ENCODE assay signal across 8 cellular contexts in the genomic region with DNA sequence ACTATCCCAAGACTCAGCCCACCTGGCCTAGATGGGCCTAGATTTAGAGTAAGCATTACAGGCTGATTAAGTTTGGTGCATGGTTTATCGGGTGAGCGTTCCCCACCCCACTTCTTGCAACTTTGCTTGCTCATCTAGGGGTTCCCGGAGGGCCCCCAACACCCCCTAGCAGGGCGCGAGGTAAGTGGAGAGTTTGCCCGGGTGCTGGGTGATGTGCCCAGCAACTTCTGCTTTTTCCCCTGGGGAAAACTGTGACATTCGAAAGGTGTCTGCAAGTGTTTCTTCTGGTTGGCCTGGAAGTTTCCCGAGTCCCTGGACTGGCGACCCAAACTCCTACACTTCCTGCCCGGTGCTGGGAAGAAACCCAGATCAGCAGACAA. TPM values are rescaled to one million over a fixed set of nuclear protein-coding genes. Genes with fewer than 3 reads are reported as not detected.
DNase-seq lines count a peak whose midpoint lies in the region; ATAC-seq, FAIRE-seq and TF ChIP-seq lines count a peak whose summit lies in the region.

No MANE protein-coding gene starts in this region.

- H2AFZ ChIP-seq in Karpas-422 (ENCODE audit: low read length) (no peak overlapping the region), H1 (ENCODE audit: low read length) (no peak overlapping the region), neuronal stem cell (ENCODE audit: low read length) (no peak overlapping the region)

- no peak overlapping the region; the same call in 1 of the 2 replicates for H2BK5ac ChIP-seq in H1 (ENCODE audit: low read depth, low read length)
- no peak overlapping the region for H2BK5ac ChIP-seq in neuronal stem cell (ENCODE audit: low read length)

- H4K5ac ChIP-seq in H1 (ENCODE audit: insufficient read length, low read depth, low read length) = peak overlapping the region; percentile 41

- POLR2A ChIA-PET in CD4-positive, alpha-beta memory T cell (lab: Charles Lee; ENCODE audit: partially characterized antibody) = interaction anchor here (0.7 to 4.7 kb wide), 3 partner anchors 33 to 461 kb away, joined by 3 to 57 read pairs (median 3); partner anchors contain the start of gene SKIDA1
- POLR2A ChIA-PET in H1 (lab: Charles Lee; ENCODE audit: partially characterized antibody) = interaction anchor here (0.6 to 12.9 kb wide), 11 partner anchors 12 to 481 kb away, joined by 3 to 322 read pairs (median 4); partner anchors contain the start of gene SKIDA1

- H3K36me3 Mint-ChIP-seq in CD4-positive, alpha-beta memory T cell = no peaks in the 10 kb centered on the region

- H3K9me3 ChIP-seq in CD4-positive, alpha-beta memory T cell (ENCODE audit: control insufficient read depth in 1 of 2, low read length in 2 of 2) = no peaks in the 10 kb centered on the region
- H3K9me3 ChIP-seq in Karpas-422 (ENCODE audit: low read length) = no peaks in the 10 kb centered on the region
- H3K9me3 ChIP-seq in H1 (ENCODE audit: insufficient read depth in 2 of 2, low read depth in 1 of 2, low read length in 1 of 2) = no peaks in the 10 kb centered on the region
- no peaks in the 10 kb centered on the region for H3K9me3 ChIP-seq in neuronal stem cell (replicated peaks in 1 of 2; ENCODE audit: control insufficient read depth in 2 of 2, insufficient read depth in 1 of 2, low read depth in 1 of 2, low read length in 2 of 2)

- H4K91ac ChIP-seq in H1 (replicated peaks; ENCODE audit: insufficient read length, low read length) (peak overlapping the region; percentile 35), neuronal stem cell (ENCODE audit: low read depth, low read length, poor library complexity) (no peak overlapping the region)

- no peaks in the 10 kb centered on the region for H3K9me2 ChIP-seq in Karpas-422 (replicated peaks; ENCODE audit: insufficient read depth, low read length)

- H3K4me3 Mint-ChIP-seq in CD4-positive, alpha-beta memory T cell = peak overlapping the region; percentile 78 to 89 (median 82)

- no peak for TF ChIP-seq CTCF in H1 (IDR thresholded peaks at IDR 0.05; ENCODE audit: control extremely low read depth in 1 of 3, insufficient read depth in 1 of 3, low read depth in 1 of 3, low read length in 3 of 3)

- FAIRE-seq in H1 (lab: Jason Lieb, UNC) = no peak

- H2BK20ac ChIP-seq in H1 (ENCODE audit: low read length) = no peak overlapping the region

- no peak overlapping the region for H3K27ac ChIP-seq in CD4-positive, alpha-beta memory T cell (ENCODE audit: low read depth, low read length)
- H3K27ac ChIP-seq in Karpas-422 (ENCODE audit: low read length) (no peak overlapping the region), H1 (ENCODE audit: low read depth, low read length) (no peak overlapping the region), neuronal stem cell (replicated peaks; ENCODE audit: low read length) (no peak overlapping the region)

- peaks cover 0 to 3% (median 0%) of the 10 kb centered on the region in 8 donors for H3K9me3 Mint-ChIP-seq in CD4-positive, alpha-beta memory T cell

- ATAC-seq in GM21786 (IDR thresholded peaks at IDR 0.05; ENCODE audit: unreplicated experiment) = no peak

- no peak overlapping the region for H3K14ac ChIP-seq in H1 (ENCODE audit: insufficient read length)
- H3K14ac ChIP-seq in neuronal stem cell (ENCODE audit: low read length) = peak overlapping the region; percentile 60

- no peak for DNase-seq in CD4-positive, alpha-beta memory T cell
- DNase-seq in Karpas-422 (no peak), H1 (ENCODE audit: low read depth in 1 of 2, low spot score in 2 of 2) (no peak), neuronal stem cell (ENCODE audit: low spot score) (no peak), AML-193 (lab: John Stamatoyannopoulos, UW) (no peak)
- no peak for DNase-seq in activated CD4-positive, CD25-positive, alpha-beta regulatory T cell (lab: John Stamatoyannopoulos, UW)
- DNase-seq in stimulated activated CD4-positive, alpha-beta T cell treated with anti-CD3 and anti-CD28 coated beads, Interleukin-4, amount 100 ng/mL, for 24 hours = no peak

- no peak overlapping the region for H2BK120ac ChIP-seq in H1 (replicated peaks; ENCODE audit: low read depth, low read length)
- H2BK120ac ChIP-seq in neuronal stem cell (ENCODE audit: low read depth, low read length) = peak overlapping the region; percentile 74

- no peaks in the 10 kb centered on the region for H3K79me2 ChIP-seq in Karpas-422 (ENCODE audit: low read length)
- peaks cover 0 to 31% of the 10 kb centered on the region in 2 experiments; a peak in 2 of 4 replicates for H3K79me2 ChIP-seq in H1 (ENCODE audit: control insufficient read depth in 1 of 2, insufficient read depth in 2 of 2, low read length in 2 of 2)

- intact Hi-C loops in CD4-positive, alpha-beta memory T cell (cut with micrococcal nuclease) = loop anchor here (2.0 to 10.0 kb wide), 3 partner anchors 499 to 1601 kb away; partner anchors contain the start of gene MSRB2

- H3K36me3 ChIP-seq in CD4-positive, alpha-beta memory T cell (ENCODE audit: insufficient read depth, low read length) = no peaks in the 10 kb centered on the region
- H3K36me3 ChIP-seq in Karpas-422 (ENCODE audit: insufficient read depth, low read length) (no peaks in the 10 kb centered on the region), H1 (ENCODE audit: control insufficient read depth in 2 of 4, insufficient read depth in 4 of 4, low read length in 3 of 4) (no peaks in the 10 kb centered on the region), neuronal stem cell (replicated peaks in 1 of 2; ENCODE audit: control insufficient read depth in 2 of 2, insufficient read depth in 2 of 2, low read length in 2 of 2) (no peaks in the 10 kb centered on the region)

- peaks cover 37 to 47% of the 10 kb centered on the region in 2 donors for H3K27me3 Mint-ChIP-seq in CD4-positive, alpha-beta memory T cell

- TF ChIP-seq RAD21 in H1 (IDR thresholded peaks at IDR 0.05 in 1 of 2, conservative IDR thresholded peaks at IDR 0.05 in 1 of 2; ENCODE audit: low read depth in 2 of 2, low read length in 2 of 2) = no peak

- H3K56ac ChIP-seq in H1 (replicated peaks; ENCODE audit: insufficient read length, low read depth, low read length) = no peak overlapping the region

- H3K4me2 ChIP-seq in Karpas-422 (ENCODE audit: low read depth, low read length, poor library complexity, severe bottlenecking) = peak overlapping the region; percentile 75
- peak overlapping the region; percentile 90 to 92 for H3K4me2 ChIP-seq in H1 (ENCODE audit: insufficient read depth in 1 of 2, low read depth in 2 of 2, low read length in 2 of 2)
- peak overlapping the region; percentile 96 for H3K4me2 ChIP-seq in neuronal stem cell (ENCODE audit: insufficient read depth, low read length, poor library complexity, severe bottlenecking)

- H3K9ac ChIP-seq in Karpas-422 (ENCODE audit: low read length) (no peak overlapping the region), H1 (replicated peaks in 1 of 4; ENCODE audit: extremely low read depth in 1 of 4, low read depth in 3 of 4, low read length in 3 of 4) (0 out of 7 replicates have a peak overlapping the region, but pooled peaks of 1 of the 4 experiments have one; percentile 45), neuronal stem cell (ENCODE audit: low read depth, low read length, poor library complexity) (no peak overlapping the region)

- peak overlapping the region in 3 of 7 donors; percentile 36 to 75 (median 41) for H3K27ac Mint-ChIP-seq in CD4-positive, alpha-beta memory T cell

- peaks cover 12 to 29% (median 17%) of the 10 kb centered on the region in 4 donors for H3K4me1 Mint-ChIP-seq in CD4-positive, alpha-beta memory T cell

- TF ChIP-seq EP300 in H1 (IDR thresholded peaks at IDR 0.05; ENCODE audit: borderline replicate concordance in 1 of 2, low read depth in 2 of 2, low read length in 2 of 2) = no peak

- no peaks in the 10 kb centered on the region for H4K20me1 ChIP-seq in Karpas-422 (ENCODE audit: insufficient read depth, low read depth, low read length)
- no peaks in the 10 kb centered on the region for H4K20me1 ChIP-seq in H1 (replicated peaks in 1 of 2; ENCODE audit: control insufficient read depth in 1 of 2, insufficient read depth in 2 of 2, low read length in 2 of 2)

- no peak overlapping the region for H3K23ac ChIP-seq in H1 (ENCODE audit: insufficient read length)
- peak overlapping the region; percentile 9 for H3K23ac ChIP-seq in neuronal stem cell (ENCODE audit: low read depth, low read length, poor library complexity)

- peaks cover 28% of the 10 kb centered on the region for H3K4me1 ChIP-seq in CD4-positive, alpha-beta memory T cell (ENCODE audit: insufficient read depth, low read length)
- H3K4me1 ChIP-seq in Karpas-422 (ENCODE audit: low read length) = peaks cover 24% of the 10 kb centered on the region
- peaks cover 0 to 14% (median 5%) of the 10 kb centered on the region in 4 experiments; a peak in 6 of 7 replicates for H3K4me1 ChIP-seq in H1 (replicated peaks in 1 of 4; ENCODE audit: control insufficient read depth in 3 of 4, insufficient read depth in 4 of 4, low read length in 3 of 4)
- peaks cover 4 to 19% of the 10 kb centered on the region in 2 donors for H3K4me1 ChIP-seq in neuronal stem cell (ENCODE audit: control insufficient read depth in 2 of 2, insufficient read depth in 1 of 2, low read depth in 1 of 2, low read length in 2 of 2)

- CTCF ChIA-PET in CD4-positive, alpha-beta memory T cell (lab: Charles Lee; ENCODE audit: partially characterized antibody) = interaction anchor here (0.7 to 1.7 kb wide), 3 partner anchors 231 to 500 kb away, joined by 3 to 5 read pairs (median 4); no protein-coding TSS in a partner anchor
- CTCF ChIA-PET in H1 (lab: Charles Lee; ENCODE audit: partially characterized antibody) = interaction anchor here (0.6 to 4.9 kb wide), 19 partner anchors 11 to 416 kb away, joined by 3 to 39 read pairs (median 4); no protein-coding TSS in a partner anchor

- H2BK12ac ChIP-seq in H1 (ENCODE audit: low read depth, low read length) (peak overlapping the region; percentile 82; the same call in 1 of the 2 replicates), neuronal stem cell (ENCODE audit: low read length) (peak overlapping the region; percentile 59)

- H2AK5ac ChIP-seq in H1 (ENCODE audit: low read depth, low read length) = no peak overlapping the region
- H2AK5ac ChIP-seq in neuronal stem cell (ENCODE audit: low read depth, low read length) = peak overlapping the region; percentile 67

- H2BK15ac ChIP-seq in H1 (ENCODE audit: low read length) (no peak overlapping the region; the same call in 1 of the 2 replicates), neuronal stem cell (ENCODE audit: low read length) (peak overlapping the region; percentile 23)

- no peak for TF ChIP-seq POLR2A in H1 (IDR thresholded peaks at IDR 0.05; ENCODE audit: control extremely low read depth in 1 of 2, low read depth in 2 of 2, low read length in 2 of 2)

- H4K8ac ChIP-seq in H1 (ENCODE audit: extremely low read depth, insufficient read depth, low read length) (peak overlapping the region; percentile 90), neuronal stem cell (ENCODE audit: low read depth, low read length) (no peak overlapping the region)

- H3K23me2 ChIP-seq in H1 (ENCODE audit: low read depth, low read length) = peaks cover 24% of the 10 kb centered on the region; the same call in 1 of the 2 replicates

- H3K79me1 ChIP-seq in H1 (ENCODE audit: low read depth, low read length) (no peaks in the 10 kb centered on the region), neuronal stem cell (ENCODE audit: low read depth, low read length) (peaks cover 9% of the 10 kb centered on the region)

- 80% methylated on average over 10 of the region's 10 CpGs; no CpG with 5 or more reads in 1 of the 2 experiments for WGBS in H1 (ENCODE audit: extremely low coverage in 1 of 2, insufficient coverage in 1 of 2, insufficient read length in 1 of 2, insufficient replicate concordance in 2 of 2, low coverage in 1 of 2, low lambda C conversion rate in 2 of 2, missing lambda C conversion rate in 1 of 2), 2 experiments
- WGBS in neuronal stem cell (ENCODE audit: extremely low coverage in 2 of 2, insufficient read length in 2 of 2, insufficient replicate concordance in 1 of 2), 2 donors = no CpG with 5 or more reads among the region's 10 CpGs

- peak overlapping the region; percentile 7 for H3K4ac ChIP-seq in H1 (replicated peaks; ENCODE audit: insufficient read length, low read depth, low read length)
- peak overlapping the region; percentile 4 for H3K4ac ChIP-seq in neuronal stem cell (ENCODE audit: low read length)

- peaks cover 47% of the 10 kb centered on the region for H3K27me3 ChIP-seq in CD4-positive, alpha-beta memory T cell (ENCODE audit: insufficient read depth, low read length)
- no peaks in the 10 kb centered on the region for H3K27me3 ChIP-seq in Karpas-422 (ENCODE audit: low read length)
- H3K27me3 ChIP-seq in H1 (replicated peaks in 1 of 4; ENCODE audit: control insufficient read depth in 3 of 4, extremely low read depth in 1 of 4, insufficient read depth in 3 of 4, low read length in 3 of 4) = peaks cover 0 to 11% (median 6%) of the 10 kb centered on the region in 4 experiments; a peak in 4 of 7 replicates
- H3K27me3 ChIP-seq in neuronal stem cell (ENCODE audit: control insufficient read depth in 3 of 3, insufficient read depth in 3 of 3, low read depth in 1 of 3, low read length in 3 of 3) = no peaks in the 10 kb centered on the region

- H3K18ac ChIP-seq in H1 (ENCODE audit: extremely low read depth, low read length) = peak overlapping the region; percentile 97; the same call in 1 of the 2 replicates
- peak overlapping the region; percentile 90 for H3K18ac ChIP-seq in neuronal stem cell (ENCODE audit: low read length)

- no peak overlapping the region for H3K4me3 ChIP-seq in CD4-positive, alpha-beta memory T cell (ENCODE audit: low read length in 2 of 2)
- 0 out of 2 replicates have a peak overlapping the region, but pooled peaks have one; percentile 50 for H3K4me3 ChIP-seq in Karpas-422 (ENCODE audit: low read length)
- H3K4me3 ChIP-seq in H1 (ENCODE audit: extremely low read depth in 1 of 4, insufficient read depth in 2 of 4, low read depth in 3 of 4, low read length in 4 of 4) = peak overlapping the region; percentile 48 to 88 (median 70); a peak in 6 of 8 replicates
- peak overlapping the region in 1 of 2 donors; percentile 97 for H3K4me3 ChIP-seq in neuronal stem cell (ENCODE audit: low read length in 2 of 2)

RNA-seq across cellular contexts. Expression of gene SKIDA1, which starts 31.7 kb away (rescaled TPM):
- total RNA-seq in CD4-positive, alpha-beta memory T cell = under 1 TPM; 0.39 to 0.73 TPM
- under 1 TPM; 0.13 to 0.94 TPM for polyA plus RNA-seq in CD4-positive, alpha-beta memory T cell
- total RNA-seq in Karpas-422 (2014; rRNA removed; shearing (Covaris generic); ENCODE audit: low replicate concordance) = 0.22 and 1.5 TPM in 2 replicates
- total RNA-seq in H1 (2021; fragmentation: NEBNext Ultra II Directional; extraction: Animal tissue kit (Norgen Biotek cat#: 25700)) = 8.0 and 8.2 TPM in 2 replicates
- polyA plus RNA-seq in H1 (2011; rRNA removed) = 1.5 and 2.2 TPM in 2 replicates
- polyA plus RNA-seq in H1 (2011; cell fraction: cytosol; rRNA removed) = 2.5 TPM
- 2.5 TPM for polyA plus RNA-seq in H1 (2011; cell fraction: nucleus; rRNA removed)
- 4.3 to 6.0 TPM (median 4.5 TPM) in 4 replicates for polyA plus RNA-seq in H1 (2012, experiment 1 of 2)
- 1.7 TPM for polyA plus RNA-seq in H1 (2012, experiment 2 of 2)
- 2.1 TPM for polyA plus RNA-seq in H1 (2013, experiment 1 of 2)
- 1.8 TPM for polyA plus RNA-seq in H1 (2013, experiment 2 of 2)
- 3.4 and 4.2 TPM in 2 replicates for polyA minus RNA-seq in H1 (2011; rRNA and poly(A)+ RNA removed)
- polyA minus RNA-seq in H1 (2011; cell fraction: cytosol; rRNA and poly(A)+ RNA removed) = 5.3 TPM
- 4.9 TPM for polyA minus RNA-seq in H1 (2011; cell fraction: nucleus; rRNA and poly(A)+ RNA removed)
- polyA plus RNA-seq in neuronal stem cell (2013, experiment 1 of 2) = 57.0 TPM
- polyA plus RNA-seq in neuronal stem cell (2013, experiment 2 of 2) = 57.0 TPM

RNA-seq across cellular contexts. Expression of gene MLLT10, which starts 40.2 kb away (rescaled TPM):
- 10 to 100 TPM; 64.6 to 73.4 TPM for total RNA-seq in CD4-positive, alpha-beta memory T cell
- polyA plus RNA-seq in CD4-positive, alpha-beta memory T cell = 1 to 10 TPM; 5.2 to 8.5 TPM
- total RNA-seq in Karpas-422 (2014; rRNA removed; shearing (Covaris generic); ENCODE audit: low replicate concordance) = 83.6 and 88.5 TPM in 2 replicates
- 53.1 and 56.9 TPM in 2 replicates for total RNA-seq in H1 (2021; fragmentation: NEBNext Ultra II Directional; extraction: Animal tissue kit (Norgen Biotek cat#: 25700))
- 36.1 and 62.1 TPM in 2 replicates for polyA plus RNA-seq in H1 (2011; rRNA removed)
- polyA plus RNA-seq in H1 (2011; cell fraction: cytosol; rRNA removed) = 51.8 TPM
- 65.3 TPM for polyA plus RNA-seq in H1 (2011; cell fraction: nucleus; rRNA removed)
- 34.7 to 47.4 TPM (median 38.7 TPM) in 4 replicates for polyA plus RNA-seq in H1 (2012, experiment 1 of 2)
- polyA plus RNA-seq in H1 (2012, experiment 2 of 2) = 7.2 TPM
- 28.1 TPM for polyA plus RNA-seq in H1 (2013, experiment 1 of 2)
- 31.0 TPM for polyA plus RNA-seq in H1 (2013, experiment 2 of 2)
- polyA minus RNA-seq in H1 (2011; rRNA and poly(A)+ RNA removed) = 123 and 154 TPM in 2 replicates
- polyA minus RNA-seq in H1 (2011; cell fraction: cytosol; rRNA and poly(A)+ RNA removed) = 34.3 TPM
- 116 TPM for polyA minus RNA-seq in H1 (2011; cell fraction: nucleus; rRNA and poly(A)+ RNA removed)
- polyA plus RNA-seq in neuronal stem cell (2013, experiment 1 of 2) = 43.4 TPM
- 44.9 TPM for polyA plus RNA-seq in neuronal stem cell (2013, experiment 2 of 2)

Comparison
In these comparisons a context has a peak if more than half of its experiments do, and no peak if none do; other contexts are left out.
1. H3K4me3 ChIP-seq: peak in Karpas-422 (single experiment) and H1 (4 of 4); none in CD4-positive, alpha-beta memory T cell (0 of 2).
2. Peak in every context shown above with its lines, with median percentiles within 50 percentile points of each other: H3K4me2 ChIP-seq.